15 cellular contexts compared by ENCODE assay signal in genomic region chr15:92611995-92612745, GRCh38. TPM values are rescaled to one million over a fixed set of nuclear protein-coding genes. Genes with fewer than 3 reads are reported as not detected.
DNase-seq lines count a peak whose midpoint lies in the region; ATAC-seq and TF ChIP-seq lines count a peak whose summit lies in the region.
"Had no signal": no experiment of that assay in that cellular context is flagged by ENCODE, and none has a peak within 500 bp of the region (broad histone marks: within the 10 kb centered on the region; RNA-seq: fewer than 3 reads in every experiment).

No MANE protein-coding gene starts in this region.

- no peak for TF ChIP-seq POLR2A in IMR-90 (IDR thresholded peaks at IDR 0.05; ENCODE audit: low read depth, low read length)

- no peak overlapping the region for H3K14ac ChIP-seq in IMR-90 (replicated peaks; ENCODE audit: low read depth, low read length)

- CTCF ChIA-PET in IMR-90 (lab: Yijun Ruan, JAX) = no interaction called here

- no peak overlapping the region for H4K8ac ChIP-seq in IMR-90 (ENCODE audit: low read depth in 2 of 2, low read length in 2 of 2)

- no peak overlapping the region for H3K4me3 ChIP-seq in IMR-90 (ENCODE audit: insufficient read depth, low read depth, low read length)
- H3K4me3 ChIP-seq in endodermal cell (ENCODE audit: low read length) = no peak overlapping the region
- H3K4me3 ChIP-seq: spleen had no signal

- H3K27ac Mint-ChIP-seq in endodermal cell = no peak overlapping the region
- H3K27ac Mint-ChIP-seq: nephron had no signal

- intact Hi-C loops in IMR-90 (cut with micrococcal nuclease) = loop anchor here (10.0 kb wide), 1 partner anchor 103 kb away; no protein-coding TSS in a partner anchor

- no TSS peak for BruUV-seq in IMR-90 (replicated peaks; lab: Mats Ljungman, UMichigan)

- H3K4ac ChIP-seq in IMR-90 (ENCODE audit: low read depth, low read length) = no peak overlapping the region

- DNase-seq in SHP77 (lab: John Stamatoyannopoulos, UW) (peak; percentile 3 to 23), SHP77 treated with DMSO at 0.1 percent for 48 hours (lab: John Stamatoyannopoulos, UW) (no peak), IMR-90 (no peak), endodermal cell (no peak), putamen (ENCODE audit: low spot score) (peak; percentile 45)
- DNase-seq: ACHN, DND-41, KG1, NCI-H2029, spleen had no signal

- H2AK9ac ChIP-seq in IMR-90 (replicated peaks; ENCODE audit: low read depth, low read length, poor library complexity) = no peak overlapping the region

- no peaks in the 10 kb centered on the region for H3K79me1 ChIP-seq in IMR-90 (ENCODE audit: low read depth in 1 of 2, low read length in 2 of 2)

- no peak for ATAC-seq in IMR-90 (ENCODE audit: low read depth)
- ATAC-seq in HG02571 (IDR thresholded peaks at IDR 0.05; ENCODE audit: unreplicated experiment) = no peak
- no peak for ATAC-seq in GM19467 (IDR thresholded peaks at IDR 0.05; ENCODE audit: unreplicated experiment)
- no peak for ATAC-seq in GM21360 (IDR thresholded peaks at IDR 0.05; ENCODE audit: unreplicated experiment)
- ATAC-seq: esophagus mucosa had no signal

- peaks cover 1% of the 10 kb centered on the region; the same call in 1 of the 2 replicates for H3K4me1 ChIP-seq in IMR-90 (ENCODE audit: control insufficient read depth, insufficient read depth, low read length)
- H3K4me1 ChIP-seq in endodermal cell (ENCODE audit: control insufficient read depth, insufficient read depth, low read length) = peaks cover 6% of the 10 kb centered on the region
- H3K4me1 ChIP-seq: spleen had no signal

- H4K91ac ChIP-seq in IMR-90 (ENCODE audit: insufficient read depth, low read depth, low read length) = no peak overlapping the region

- no peaks in the 10 kb centered on the region for H3K9me1 ChIP-seq in IMR-90 (ENCODE audit: insufficient read depth, low read length)

- peaks cover 15% of the 10 kb centered on the region for H3K4me1 Mint-ChIP-seq in endodermal cell

- peaks cover 57% of the 10 kb centered on the region for H3K36me3 Mint-ChIP-seq in endodermal cell (ENCODE audit: low read depth)

- H4K20me1 ChIP-seq in IMR-90 (ENCODE audit: insufficient read depth, low read length) = no peaks in the 10 kb centered on the region

- H3K4me3 Mint-ChIP-seq in endodermal cell = no peak overlapping the region
- H3K4me3 Mint-ChIP-seq: nephron had no signal

- H2BK15ac ChIP-seq in IMR-90 (ENCODE audit: low read depth, low read length) = no peak overlapping the region

- no peak overlapping the region for H2BK5ac ChIP-seq in IMR-90 (ENCODE audit: low read depth, low read length, poor library complexity, severe bottlenecking)

- in situ Hi-C loops in IMR-90 (cut with MboI; ENCODE audit: low sequenced_read_pairs) = no loop called here

- H3K9me3 ChIP-seq in IMR-90 (ENCODE audit: control insufficient read depth, insufficient read depth, low read length) = no peaks in the 10 kb centered on the region
- no peaks in the 10 kb centered on the region for H3K9me3 ChIP-seq in endodermal cell (ENCODE audit: control insufficient read depth, low read length)
- H3K9me3 ChIP-seq: spleen had no signal

- no peaks in the 10 kb centered on the region for H3K36me3 ChIP-seq in IMR-90 (ENCODE audit: control insufficient read depth, insufficient read depth, low read length)
- peaks cover 38% of the 10 kb centered on the region for H3K36me3 ChIP-seq in endodermal cell (ENCODE audit: control insufficient read depth, insufficient read depth, low read length)
- H3K36me3 ChIP-seq: spleen had no signal

- POLR2A ChIA-PET in IMR-90 (lab: Charles Lee; ENCODE audit: unreplicated experiment) = no interaction called here

- no peak for TF ChIP-seq RAD21 in IMR-90 (IDR thresholded peaks at IDR 0.05; ENCODE audit: low read length)

- H3K27me3 ChIP-seq in IMR-90 (ENCODE audit: control insufficient read depth, insufficient read depth, low read length) = no peaks in the 10 kb centered on the region
- no peaks in the 10 kb centered on the region for H3K27me3 ChIP-seq in endodermal cell (ENCODE audit: control insufficient read depth, insufficient read depth, low read length, poor library complexity, severe bottlenecking)
- H3K27me3 ChIP-seq: spleen had no signal

- no peak overlapping the region for H2BK120ac ChIP-seq in IMR-90 (ENCODE audit: low read depth, low read length)

- no peak overlapping the region for H3K18ac ChIP-seq in IMR-90 (ENCODE audit: low read depth, low read length)

- TF ChIP-seq CTCF in IMR-90 (conservative IDR thresholded peaks at IDR 0.05; ENCODE audit: low read depth, low read length) (0 out of 2 replicates have a peak, but pooled peaks have one; percentile 3), endodermal cell (conservative IDR thresholded peaks at IDR 0.05) (peak; percentile 37)

- 100% methylated on average over 1 of the region's 7 CpGs; no CpG with 5 or more reads in 1 of the 2 experiments for WGBS in IMR-90 (ENCODE audit: extremely low coverage in 2 of 2, insufficient read length in 1 of 2), 2 experiments
- 77 to 83% methylated on average over 5 to 7 of the region's 7 CpGs for WGBS in endodermal cell (ENCODE audit: insufficient coverage in 1 of 2, insufficient read length in 1 of 2), 2 experiments

- H3K9ac ChIP-seq in IMR-90 (ENCODE audit: low read depth, low read length) (no peak overlapping the region), endodermal cell (ENCODE audit: extremely low read depth, low read length, poor library complexity, severe bottlenecking) (no peak overlapping the region)

- no peak overlapping the region for H3K4me2 ChIP-seq in IMR-90 (ENCODE audit: low read depth, low read length)

- H3K23ac ChIP-seq in IMR-90 (ENCODE audit: low read depth, low read length) = no peak overlapping the region

- H3K56ac ChIP-seq in IMR-90 (ENCODE audit: extremely low read depth, insufficient read depth, low read length) = no peak overlapping the region

- H2AK5ac ChIP-seq in IMR-90 (ENCODE audit: low read depth, low read length) = no peak overlapping the region

- dilution Hi-C loops in IMR-90 (cut with HindIII; ENCODE audit: low sequenced_read_pairs, unreplicated experiment) = no loop called here

- H3K27me3 Mint-ChIP-seq in endodermal cell (ENCODE audit: insufficient read depth) = no peaks in the 10 kb centered on the region

- H3K9me3 Mint-ChIP-seq in endodermal cell = peaks cover 3% of the 10 kb centered on the region
- H3K9me3 Mint-ChIP-seq: nephron had no signal

- no peak overlapping the region for H2AFZ ChIP-seq in IMR-90 (replicated peaks; ENCODE audit: low read length, poor library complexity)

- H3K27ac ChIP-seq in IMR-90 (ENCODE audit: insufficient read depth, low read length) (no peak overlapping the region), endodermal cell (ENCODE audit: low read depth, low read length) (no peak overlapping the region)
- H3K27ac ChIP-seq: spleen had no signal

- no peak overlapping the region for H2BK20ac ChIP-seq in IMR-90 (ENCODE audit: low read depth, low read length)

- H4K5ac ChIP-seq in IMR-90 (ENCODE audit: low read depth, low read length) = no peak overlapping the region

TF ChIP-seq in IMR-90, 13 proteins besides CTCF, POLR2A, EP300 and RAD21:
- no peak for TF ChIP-seq RFX5 (IDR thresholded peaks at IDR 0.05; ENCODE audit: low read depth, low read length)
- no peak for TF ChIP-seq MAFK (IDR thresholded peaks at IDR 0.05; ENCODE audit: low read depth, low read length)
- TF ChIP-seq RCOR1 (IDR thresholded peaks at IDR 0.05; ENCODE audit: insufficient replicate concordance, low read length) = no peak
- no peak for TF ChIP-seq CEBPB (IDR thresholded peaks at IDR 0.05; ENCODE audit: low read depth, low read length)
- TF ChIP-seq CHD1 (IDR thresholded peaks at IDR 0.05; ENCODE audit: low read depth, low read length) = no peak
- no peak for TF ChIP-seq NFE2L2 (IDR thresholded peaks at IDR 0.05; ENCODE audit: low read depth, low read length)
- TF ChIP-seq FOS (IDR thresholded peaks at IDR 0.05; ENCODE audit: low read depth, low read length) = no peak
- TF ChIP-seq USF2 (IDR thresholded peaks at IDR 0.05; ENCODE audit: low read depth, low read length) = no peak
- TF ChIP-seq BHLHE40 (IDR thresholded peaks at IDR 0.05; ENCODE audit: low read depth, low read length) = no peak
- TF ChIP-seq MAZ (IDR thresholded peaks at IDR 0.05; ENCODE audit: borderline replicate concordance, low read depth, low read length) = no peak
- no peak for TF ChIP-seq MXI1 (IDR thresholded peaks at IDR 0.05; ENCODE audit: borderline replicate concordance, low read depth, low read length)
- no peak for TF ChIP-seq ELK1 (IDR thresholded peaks at IDR 0.05; ENCODE audit: borderline replicate concordance, low read depth, low read length)
- TF ChIP-seq SMC3 (IDR thresholded peaks at IDR 0.05; ENCODE audit: low read depth, low read length) = no peak

RNA-seq across cellular contexts. Expression of gene FAM174B, which starts 43.4 kb away (rescaled TPM):
- total RNA-seq in IMR-90 (2012; rRNA removed) (0.18 and 0.56 TPM in 2 replicates), endodermal cell (100 to 1,000 TPM in 1 of 2 donors, 10 to 100 TPM in 1; 66.0 to 105 TPM)
- polyA plus RNA-seq in IMR-90 (2012; rRNA removed) = 0.56 and 0.99 TPM in 2 replicates
- polyA plus RNA-seq in IMR-90 (2012; cell fraction: cytosol; rRNA removed) = 0.04 and 0.45 TPM in 2 replicates
- 0.13 and 1.2 TPM in 2 replicates for polyA plus RNA-seq in IMR-90 (2012; cell fraction: nucleus; rRNA removed; ENCODE audit: low replicate concordance)
- 22.2 TPM for polyA plus RNA-seq in endodermal cell (2013, experiment 1 of 2)
- polyA plus RNA-seq in endodermal cell (2013, experiment 2 of 2) = 27.3 TPM

Comparison
In these comparisons a context has a peak if more than half of its experiments do, and no peak if none do; other contexts are left out.
1. DNase-seq: peak in SHP77 (2 of 2) and putamen (single experiment); none in SHP77 treated with DMSO at 0.1 percent for 48 hours (single experiment), IMR-90 (single experiment) and endodermal cell (single experiment).
2. RNA of gene FAM174B, which starts 43.4 kb away (total RNA-seq): 66.0 to 105 TPM in endodermal cell; 0.18 to 0.56 TPM in IMR-90; every median in the first group is over 10 times any median in the second.